In the genomic region with DNA sequence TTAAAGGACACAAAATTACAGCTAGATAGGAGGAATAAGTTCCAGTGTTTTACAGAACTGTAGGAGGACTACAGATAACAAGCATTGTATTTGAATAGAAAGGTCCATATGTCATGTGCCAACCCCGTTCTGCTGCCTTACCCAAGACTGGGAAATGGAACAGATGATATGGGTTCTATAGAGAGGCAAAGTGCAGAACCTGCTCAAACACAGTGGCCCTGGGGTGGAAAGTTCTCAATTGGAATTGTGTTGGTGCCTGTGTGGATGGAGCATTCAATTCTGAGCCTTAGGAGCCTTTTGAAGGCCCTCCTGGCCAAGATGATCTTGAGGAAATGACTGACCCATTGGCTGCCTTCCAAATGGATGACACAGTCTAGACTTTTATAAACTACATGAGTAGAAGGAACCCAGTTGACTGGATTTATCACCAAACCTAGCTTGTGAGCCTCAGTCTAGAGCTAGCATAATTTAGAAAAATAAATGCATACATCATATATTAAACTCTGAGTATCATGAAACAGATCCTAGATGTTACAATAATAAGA, we compare ENCODE assay signal across 1 cellular context.
TF ChIP-seq lines count a peak whose summit lies in the region.

No MANE protein-coding gene starts in this region.

TF ChIP-seq in IMR-90, 13 proteins besides CTCF, POLR2A, EP300 and RAD21 (continued from another document):
- TF ChIP-seq, protein P1, sequence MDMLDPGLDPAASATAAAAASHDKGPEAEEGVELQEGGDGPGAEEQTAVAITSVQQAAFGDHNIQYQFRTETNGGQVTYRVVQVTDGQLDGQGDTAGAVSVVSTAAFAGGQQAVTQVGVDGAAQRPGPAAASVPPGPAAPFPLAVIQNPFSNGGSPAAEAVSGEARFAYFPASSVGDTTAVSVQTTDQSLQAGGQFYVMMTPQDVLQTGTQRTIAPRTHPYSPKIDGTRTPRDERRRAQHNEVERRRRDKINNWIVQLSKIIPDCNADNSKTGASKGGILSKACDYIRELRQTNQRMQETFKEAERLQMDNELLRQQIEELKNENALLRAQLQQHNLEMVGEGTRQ (IDR thresholded peaks at IDR 0.05; ENCODE audit: low read depth, low read length): no peak
